12 cellular contexts compared by ENCODE assay signal in genomic region chr11:111923951-111924350, GRCh38. TPM values are rescaled to one million over a fixed set of nuclear protein-coding genes. Genes with fewer than 3 reads are reported as not detected.
DNase-seq lines count a peak whose midpoint lies in the region; ATAC-seq and TF ChIP-seq lines count a peak whose summit lies in the region.
"Had no signal": no experiment of that assay in that cellular context is flagged by ENCODE, and none has a peak within 500 bp of the region (broad histone marks: within the 10 kb centered on the region; RNA-seq: fewer than 3 reads in every experiment).

No MANE protein-coding gene starts in this region.

- peak overlapping the region; percentile 47 for H3K27ac Mint-ChIP-seq in stimulated activated naive CD8-positive, alpha-beta T cell treated with anti-CD3 and anti-CD28 coated beads, Interleukin-15, Interleukin-2, amounts not matched to agents 100 ng/mL and 50 ng/mL, for 24 hours
- H3K27ac Mint-ChIP-seq: activated naive CD4-positive, alpha-beta T cell treated with anti-CD3 and anti-CD28 coated beads, Interleukin-2, amount 50 U/mL, for 24 hours had no signal

- H3K4me1 ChIP-seq in fibroblast of lung (ENCODE audit: control insufficient read depth, extremely low read depth, insufficient read depth, low read length), result peaks cover 11% of the 10 kb centered on the region
- peaks cover 8% of the 10 kb centered on the region for H3K4me1 ChIP-seq in prostate gland (replicated peaks)

- no peaks in the 10 kb centered on the region for H3K9me3 ChIP-seq in fibroblast of lung (ENCODE audit: control insufficient read depth, insufficient read depth, low read depth, low read length)
- no peaks in the 10 kb centered on the region for H3K9me3 ChIP-seq in prostate gland

- H3K9ac ChIP-seq in fibroblast of lung (ENCODE audit: insufficient read depth, low read length), result no peak overlapping the region

- no peaks in the 10 kb centered on the region for H4K20me1 ChIP-seq in fibroblast of lung (ENCODE audit: control insufficient read depth, extremely low read depth, insufficient read depth, low read length)

- no peaks in the 10 kb centered on the region for H3K9me3 Mint-ChIP-seq in stimulated activated naive CD8-positive, alpha-beta T cell treated with anti-CD3 and anti-CD28 coated beads, Interleukin-15, Interleukin-2, amounts not matched to agents 100 ng/mL and 50 ng/mL, for 24 hours
- H3K9me3 Mint-ChIP-seq: activated naive CD4-positive, alpha-beta T cell treated with anti-CD3 and anti-CD28 coated beads, Interleukin-2, amount 50 U/mL, for 24 hours had no signal

- H3K4me2 ChIP-seq in fibroblast of lung (ENCODE audit: extremely low read depth, insufficient read depth, low read length), result no peak overlapping the region

- H3K36me3 Mint-ChIP-seq in stimulated activated naive CD8-positive, alpha-beta T cell treated with anti-CD3 and anti-CD28 coated beads, Interleukin-15, Interleukin-2, amounts not matched to agents 100 ng/mL and 50 ng/mL, for 24 hours (ENCODE audit: low read depth), result no peaks in the 10 kb centered on the region
- H3K36me3 Mint-ChIP-seq: activated naive CD4-positive, alpha-beta T cell treated with anti-CD3 and anti-CD28 coated beads, Interleukin-2, amount 50 U/mL, for 24 hours had no signal

- peak overlapping the region; percentile 67 for H2AFZ ChIP-seq in fibroblast of lung (ENCODE audit: low read length)

- H3K4me3 ChIP-seq in fibroblast of lung (replicated peaks in 1 of 4; ENCODE audit: control extremely low read depth in 1 of 4, insufficient read depth in 1 of 4, low read depth in 3 of 4, low read length in 4 of 4) (no peak overlapping the region), prostate gland (no peak overlapping the region)

- TF ChIP-seq CTCF in fibroblast of lung (conservative IDR thresholded peaks at IDR 0.05 in 1 of 2, IDR thresholded peaks at IDR 0.05 in 1 of 2; ENCODE audit: low read depth in 1 of 2, low read length in 2 of 2) (no peak), prostate gland (IDR thresholded peaks at IDR 0.05) (no peak)

- H3K79me2 ChIP-seq in fibroblast of lung (ENCODE audit: control insufficient read depth, insufficient read depth, low read length), result no peaks in the 10 kb centered on the region

- TF ChIP-seq POLR2A in prostate gland (IDR thresholded peaks at IDR 0.05), result no peak

- no peak for ATAC-seq in stimulated activated naive CD8-positive, alpha-beta T cell treated with anti-CD3 and anti-CD28 coated beads, Interleukin-15, Interleukin-2, amounts not matched to agents 100 U/mL and 50 U/mL, for 24 hours
- no peak for ATAC-seq in HG03469 (IDR thresholded peaks at IDR 0.05; ENCODE audit: unreplicated experiment)

- H3K36me3 ChIP-seq in fibroblast of lung (ENCODE audit: control insufficient read depth, insufficient read depth, low read length), result no peaks in the 10 kb centered on the region
- H3K36me3 ChIP-seq in prostate gland, result no peaks in the 10 kb centered on the region

- H3K4me3 Mint-ChIP-seq in stimulated activated naive CD8-positive, alpha-beta T cell treated with anti-CD3 and anti-CD28 coated beads, Interleukin-15, Interleukin-2, amounts not matched to agents 100 ng/mL and 50 ng/mL, for 24 hours, result no peak overlapping the region
- H3K4me3 Mint-ChIP-seq: activated naive CD4-positive, alpha-beta T cell treated with anti-CD3 and anti-CD28 coated beads, Interleukin-2, amount 50 U/mL, for 24 hours had no signal

- intact Hi-C loops in prostate gland (cut with DNase I), result no loop called here

- H3K4me1 Mint-ChIP-seq in stimulated activated naive CD8-positive, alpha-beta T cell treated with anti-CD3 and anti-CD28 coated beads, Interleukin-15, Interleukin-2, amounts not matched to agents 100 ng/mL and 50 ng/mL, for 24 hours (ENCODE audit: low read depth), result peaks cover 28% of the 10 kb centered on the region

- peak overlapping the region; percentile 75 for H3K27ac ChIP-seq in fibroblast of lung (ENCODE audit: insufficient read depth, low read length)
- H3K27ac ChIP-seq in prostate gland, result peak overlapping the region; percentile 89 to 97
- H3K27ac ChIP-seq: epithelial cell of prostate had no signal

- H3K27me3 Mint-ChIP-seq in stimulated activated naive CD8-positive, alpha-beta T cell treated with anti-CD3 and anti-CD28 coated beads, Interleukin-15, Interleukin-2, amounts not matched to agents 100 ng/mL and 50 ng/mL, for 24 hours, result peaks cover 3% of the 10 kb centered on the region
- H3K27me3 Mint-ChIP-seq: activated naive CD4-positive, alpha-beta T cell treated with anti-CD3 and anti-CD28 coated beads, Interleukin-2, amount 50 U/mL, for 24 hours had no signal

- DNase-seq in stimulated activated naive CD8-positive, alpha-beta T cell treated with anti-CD3 and anti-CD28 coated beads, Interleukin-15, Interleukin-2, amounts not matched to agents 100 U/mL and 50 U/mL, for 24 hours, result no peak
- no peak for DNase-seq in fibroblast of lung (ENCODE audit: low read depth in 2 of 2)
- DNase-seq in prostate gland (ENCODE audit: low spot score), result no peak
- no peak for DNase-seq in NCI-H748 (lab: John Stamatoyannopoulos, UW; ENCODE audit: unreplicated experiment)
- no peak for DNase-seq in SIG-M5 (lab: John Stamatoyannopoulos, UW)
- no peak for DNase-seq in GM19238 (ENCODE audit: insufficient read length, low spot score)
- DNase-seq: activated CD4-positive, alpha-beta T cell treated with anti-CD3 and anti-CD28 coated beads, Interleukin-2, amount 50 U/mL, for 48 hours; NCI-H1092 had no signal

- H3K27me3 ChIP-seq in fibroblast of lung (ENCODE audit: control insufficient read depth, insufficient read depth, low read length), result no peaks in the 10 kb centered on the region
- H3K27me3 ChIP-seq in prostate gland (replicated peaks; ENCODE audit: insufficient read depth), result no peaks in the 10 kb centered on the region

RNA-seq across cellular contexts. Expression of gene C11orf52, which starts 5.2 kb away (rescaled TPM):
- total RNA-seq in fibroblast of lung (0.51 and 0.99 TPM in 2 replicates), prostate gland (10 to 100 TPM; 13.2 to 31.5 TPM)
- 0.32 and 1.3 TPM in 2 replicates for polyA plus RNA-seq in fibroblast of lung
- polyA plus RNA-seq in fibroblast of lung (2012), result 0.39 and 1.4 TPM in 2 replicates
- polyA minus RNA-seq in fibroblast of lung (ENCODE audit: low replicate concordance), result not detected in 2 replicates

RNA-seq across cellular contexts. Expression of gene HSPB2, which starts 11.4 kb away (rescaled TPM):
- total RNA-seq in fibroblast of lung (2.1 and 2.8 TPM in 2 replicates), prostate gland (under 1 TPM in 1 of 2 donors, not detected in 1; 0.85 TPM)
- polyA plus RNA-seq in fibroblast of lung, result 0.94 and 2.5 TPM in 2 replicates
- 2.8 and 7.4 TPM in 2 replicates for polyA plus RNA-seq in fibroblast of lung (2012)
- 0.27 TPM in 1 of 2 replicates, not detected in the other for polyA minus RNA-seq in fibroblast of lung (ENCODE audit: low replicate concordance)

RNA-seq across cellular contexts. Expression of gene CRYAB, which starts 12.4 kb away (rescaled TPM):
- total RNA-seq in fibroblast of lung, result 28.5 and 51.2 TPM in 2 replicates
- 30.0 and 48.1 TPM in 2 replicates for polyA plus RNA-seq in fibroblast of lung
- polyA plus RNA-seq in fibroblast of lung (2012), result 43.8 and 99.4 TPM in 2 replicates
- 44.5 and 75.1 TPM in 2 replicates for polyA minus RNA-seq in fibroblast of lung (ENCODE audit: low replicate concordance)
- 10 to 100 TPM; 59.0 to 80.1 TPM for total RNA-seq in prostate gland

RNA-seq across cellular contexts. Expression of gene DIXDC1, which starts 13.2 kb away (rescaled TPM):
- total RNA-seq in fibroblast of lung (18.2 and 19.8 TPM in 2 replicates), prostate gland (10 to 100 TPM; 32.9 to 35.2 TPM)
- polyA plus RNA-seq in fibroblast of lung, result 8.4 and 14.3 TPM in 2 replicates
- 5.4 and 9.8 TPM in 2 replicates for polyA plus RNA-seq in fibroblast of lung (2012)
- polyA minus RNA-seq in fibroblast of lung (ENCODE audit: low replicate concordance), result 1.4 and 2.4 TPM in 2 replicates

RNA-seq across cellular contexts. Expression of gene CFAP68, which starts 44.6 kb away (rescaled TPM):
- total RNA-seq in fibroblast of lung (16.9 and 19.3 TPM in 2 replicates), prostate gland (10 to 100 TPM; 42.2 to 46.2 TPM)
- 21.1 and 23.0 TPM in 2 replicates for polyA plus RNA-seq in fibroblast of lung
- polyA plus RNA-seq in fibroblast of lung (2012), result 23.7 and 28.0 TPM in 2 replicates
- 2.7 TPM in 1 of 2 replicates, not detected in the other for polyA minus RNA-seq in fibroblast of lung (ENCODE audit: low replicate concordance)
